ENCODE assay signal across 17 cellular contexts in genomic region chr17:7089570-7089969, GRCh38. TPM values are rescaled to one million over a fixed set of nuclear protein-coding genes. Genes with fewer than 3 reads are reported as not detected.
"Had no signal": no experiment of that assay in that cellular context is flagged by ENCODE, and none has a peak within 500 bp of the region (broad histone marks: within the 10 kb centered on the region; RNA-seq: fewer than 3 reads in every experiment).

No MANE protein-coding gene starts in this region.

RNA-seq across cellular contexts. Expression of gene CLEC10A, which starts 9.5 kb away (rescaled TPM):
- total RNA-seq: activated naive CD4-positive, alpha-beta T cell treated with anti-CD3 and anti-CD28 coated beads for 36 hours; activated naive CD4-positive, alpha-beta T cell treated with anti-CD3 and anti-CD28 coated beads, Interleukin-2, amount 50 U/mL, for 72 hours; activated naive CD8-positive, alpha-beta T cell treated with anti-CD3 and anti-CD28 coated beads for 36 hours; activated T-cell treated with anti-CD3 and anti-CD28 coated beads, Interleukin-2, amount 50 U/mL, for 4 hours; activated T-cell treated with anti-CD3 and anti-CD28 coated beads, Interleukin-2, amount 50 U/mL, for 72 hours; activated T-helper 1 cell treated with anti-CD3 and anti-CD28 coated beads, Interleukin-12 subunit alpha, Interleukin-12 subunit beta, Interleukin-2, Interleukin-4 antibody, amounts not matched to agents 30 ng/mL and 10 ng/mL and 1 ng/mL, durations not matched to agents 14 hours and 24 hours and 36 hours; activated T-helper 17 cell treated with anti-CD3 and anti-CD28 coated beads, Interleukin-2, amount 50 U/mL, for 72 hours; activated T-helper 2 cell treated with anti-CD3 and anti-CD28 coated beads, Interferon-gamma antibody, Interleukin-2, Interleukin-4, amounts not matched to agents 10 μg/mL and 5 μg/mL and 100 μg/mL, durations not matched to agents 14 hours and 24 hours and 36 hours; astrocyte; bronchial epithelial cell; cardiac muscle cell; cerebellum; chondrocyte had no signal
- polyA plus RNA-seq: cardiac muscle cell had no signal

RNA-seq across cellular contexts. Expression of gene ASGR2, which starts 25.1 kb away (rescaled TPM):
- total RNA-seq: activated naive CD4-positive, alpha-beta T cell treated with anti-CD3 and anti-CD28 coated beads for 36 hours; activated naive CD4-positive, alpha-beta T cell treated with anti-CD3 and anti-CD28 coated beads, Interleukin-2, amount 50 U/mL, for 72 hours; activated naive CD8-positive, alpha-beta T cell treated with anti-CD3 and anti-CD28 coated beads for 36 hours; activated naive CD8-positive, alpha-beta T cell treated with anti-CD3 and anti-CD28 coated beads, Interleukin-2, amount 10 ng/mL, durations not matched to agents 7 days and 5 days; activated T-cell treated with anti-CD3 and anti-CD28 coated beads, Interleukin-2, amount 50 U/mL, for 72 hours; activated T-helper 1 cell treated with anti-CD3 and anti-CD28 coated beads, Interleukin-12 subunit alpha, Interleukin-12 subunit beta, Interleukin-2, Interleukin-4 antibody, amounts not matched to agents 30 ng/mL and 10 ng/mL and 1 ng/mL, durations not matched to agents 14 hours and 24 hours and 36 hours; activated T-helper 17 cell treated with anti-CD3 and anti-CD28 coated beads, Interleukin-2, amount 50 U/mL, for 72 hours; activated T-helper 2 cell treated with anti-CD3 and anti-CD28 coated beads, Interferon-gamma antibody, Interleukin-2, Interleukin-4, amounts not matched to agents 10 μg/mL and 5 μg/mL and 100 μg/mL, durations not matched to agents 14 hours and 24 hours and 36 hours; ascending aorta; astrocyte; body of pancreas; bronchial epithelial cell; cardiac muscle cell; cerebellum; chondrocyte had no signal

RNA-seq across cellular contexts. Expression of gene SLC16A11, which starts 45.7 kb away (rescaled TPM):
- total RNA-seq: ascending aorta, astrocyte, bronchial epithelial cell, cerebellum had no signal
- polyA plus RNA-seq: aorta had no signal
